9 cellular contexts compared by ENCODE assay signal in the genomic region with DNA sequence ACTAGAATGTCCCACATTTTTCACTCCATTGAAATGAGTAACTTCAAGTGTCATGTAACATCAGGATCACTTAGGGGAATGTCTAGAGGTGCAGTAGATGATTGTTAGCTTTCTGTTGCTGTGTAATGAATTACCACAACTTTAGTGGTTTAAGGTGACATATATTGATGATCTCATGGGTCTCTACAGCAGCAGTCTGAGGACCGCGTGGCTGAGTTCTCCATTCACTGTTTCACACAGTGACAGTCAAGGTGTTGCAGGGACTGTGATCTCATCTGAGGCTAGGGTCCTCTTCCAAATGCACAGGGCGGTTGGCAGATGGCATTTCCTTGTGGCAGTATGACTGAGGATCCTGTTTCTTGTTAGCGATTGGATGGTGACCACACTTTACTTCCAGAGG.
DNase-seq lines count a peak whose midpoint lies in the region; ATAC-seq and TF ChIP-seq lines count a peak whose summit lies in the region.
"Had no signal": no experiment of that assay in that cellular context is flagged by ENCODE, and none has a peak within 500 bp of the region (broad histone marks: within the 10 kb centered on the region; RNA-seq: fewer than 3 reads in every experiment).

No MANE protein-coding gene starts in this region.

- H3K27ac ChIP-seq in CD4-positive, CD25-positive, alpha-beta regulatory T cell (ENCODE audit: insufficient read depth, low read length, poor library complexity, severe bottlenecking), result peak overlapping the region; percentile 96
- H3K27ac ChIP-seq in HEK293 (ENCODE audit: extremely low read depth, low read depth, low read length), result no peak overlapping the region
- H3K27ac ChIP-seq in sigmoid colon, result no peak overlapping the region

- peaks cover 12% of the 10 kb centered on the region for H3K36me3 Mint-ChIP-seq in CD4-positive, CD25-positive, alpha-beta regulatory T cell

- intact Hi-C loops in sigmoid colon (cut with DNase I), result loop anchor here (5.0 kb wide), 1 partner anchor 34 kb away; no protein-coding TSS in a partner anchor

- no peaks in the 10 kb centered on the region for H3K27me3 Mint-ChIP-seq in CD4-positive, CD25-positive, alpha-beta regulatory T cell

- TF ChIP-seq POLR2A in sigmoid colon (IDR thresholded peaks at IDR 0.05), result no peak

- DNase-seq in CD4-positive, CD25-positive, alpha-beta regulatory T cell, result peak; percentile 47 to 76 (median 70)
- DNase-seq in activated CD4-positive, CD25-positive, alpha-beta regulatory T cell (lab: John Stamatoyannopoulos, UW), result peak in 3 of 4 experiments; percentile 5 to 23 (median 5)
- DNase-seq in left kidney (ENCODE audit: low read depth, low spot score) (peak; percentile 45), GDM1 (lab: John Stamatoyannopoulos, UW) (no peak), sigmoid colon (no peak), cortex of kidney (lab: John Stamatoyannopoulos, UW) (no peak), NCI-H1417 (lab: John Stamatoyannopoulos, UW) (no peak)
- DNase-seq: foreskin melanocyte had no signal

- no peaks in the 10 kb centered on the region for H3K27me3 ChIP-seq in CD4-positive, CD25-positive, alpha-beta regulatory T cell (ENCODE audit: control insufficient read depth, insufficient read depth, low read length)
- H3K27me3 ChIP-seq in sigmoid colon, result no peaks in the 10 kb centered on the region

- peak overlapping the region; percentile 40 to 76 (median 70) for H3K4me3 Mint-ChIP-seq in CD4-positive, CD25-positive, alpha-beta regulatory T cell

- TF ChIP-seq EP300 in sigmoid colon (IDR thresholded peaks at IDR 0.05), result no peak

- CTCF ChIA-PET in HEK293 (lab: Yijun Ruan, JAX), result interaction anchor here (1.8 kb wide), 1 partner anchor 519 kb away, joined by 7 read pairs; no protein-coding TSS in a partner anchor

- H3K9me3 ChIP-seq in CD4-positive, CD25-positive, alpha-beta regulatory T cell (ENCODE audit: control insufficient read depth in 2 of 2, low read length in 2 of 2), result no peaks in the 10 kb centered on the region
- no peaks in the 10 kb centered on the region for H3K9me3 ChIP-seq in HEK293 (ENCODE audit: control insufficient read depth, insufficient read depth, low read depth, low read length)
- no peaks in the 10 kb centered on the region for H3K9me3 ChIP-seq in sigmoid colon

- POLR2A ChIA-PET in HEK293 (lab: Yijun Ruan, JAX), result no interaction called here

- peaks cover 0 to 9% (median 2%) of the 10 kb centered on the region in 7 donors for H3K9me3 Mint-ChIP-seq in CD4-positive, CD25-positive, alpha-beta regulatory T cell

- H3K4me3 ChIP-seq in CD4-positive, CD25-positive, alpha-beta regulatory T cell (ENCODE audit: low read depth, low read length), result peak overlapping the region; percentile 70
- H3K4me3 ChIP-seq in HEK293 (ENCODE audit: low read depth, low read length), result no peak overlapping the region
- H3K4me3 ChIP-seq in sigmoid colon, result no peak overlapping the region

- TF ChIP-seq CTCF in HEK293 (tag by site-specific recombination; IDR thresholded peaks at IDR 0.05), result no peak
- TF ChIP-seq CTCF in sigmoid colon (IDR thresholded peaks at IDR 0.05), result no peak

- H3K4me1 ChIP-seq in CD4-positive, CD25-positive, alpha-beta regulatory T cell (ENCODE audit: control insufficient read depth, insufficient read depth, low read length, poor library complexity, severe bottlenecking), result peaks cover 81% of the 10 kb centered on the region
- no peaks in the 10 kb centered on the region for H3K4me1 ChIP-seq in HEK293 (ENCODE audit: control insufficient read depth, insufficient read depth, low read length)
- peaks cover 0 to 23% (median 4%) of the 10 kb centered on the region in 4 donors for H3K4me1 ChIP-seq in sigmoid colon

- H3K36me3 ChIP-seq in CD4-positive, CD25-positive, alpha-beta regulatory T cell (ENCODE audit: control insufficient read depth, insufficient read depth, low read length), result no peaks in the 10 kb centered on the region
- H3K36me3 ChIP-seq in HEK293 (ENCODE audit: control insufficient read depth in 2 of 2, insufficient read depth in 1 of 2, low read length in 2 of 2) (no peaks in the 10 kb centered on the region), sigmoid colon (no peaks in the 10 kb centered on the region)

- 91 to 94% methylated on average over 4 of the region's 4 CpGs for WGBS in sigmoid colon, 2 donors

- H3K27ac Mint-ChIP-seq in CD4-positive, CD25-positive, alpha-beta regulatory T cell, result peak overlapping the region in 2 of 3 donors; percentile 100

- H3K4me1 Mint-ChIP-seq in CD4-positive, CD25-positive, alpha-beta regulatory T cell, result peaks cover 10 to 71% (median 37%) of the 10 kb centered on the region in 4 donors

- peak; percentile 55 to 64 for ATAC-seq in CD4-positive, CD25-positive, alpha-beta regulatory T cell (ENCODE audit: low read depth in 2 of 2)

TF ChIP-seq in HEK293, 187 proteins besides CTCF, POLR2A, EP300 and RAD21:
- TF ChIP-seq BCL11A (tag by site-specific recombination; IDR thresholded peaks at IDR 0.05; ENCODE audit: low read depth) (no peak), ATF2 (tag by site-specific recombination; IDR thresholded peaks at IDR 0.05; ENCODE audit: low read depth) (0 out of 2 replicates have a peak, but pooled peaks have one; percentile 39)

Comparison
In these comparisons a context has a peak if more than half of its experiments do, and no peak if none do; other contexts are left out.
1. DNase-seq: peak in CD4-positive, CD25-positive, alpha-beta regulatory T cell (3 of 3), activated CD4-positive, CD25-positive, alpha-beta regulatory T cell (3 of 4) and left kidney (single experiment); none in GDM1 (single experiment), sigmoid colon (single experiment), cortex of kidney (single experiment) and NCI-H1417 (0 of 3).